27 cellular contexts compared by ENCODE assay signal in the genomic region with DNA sequence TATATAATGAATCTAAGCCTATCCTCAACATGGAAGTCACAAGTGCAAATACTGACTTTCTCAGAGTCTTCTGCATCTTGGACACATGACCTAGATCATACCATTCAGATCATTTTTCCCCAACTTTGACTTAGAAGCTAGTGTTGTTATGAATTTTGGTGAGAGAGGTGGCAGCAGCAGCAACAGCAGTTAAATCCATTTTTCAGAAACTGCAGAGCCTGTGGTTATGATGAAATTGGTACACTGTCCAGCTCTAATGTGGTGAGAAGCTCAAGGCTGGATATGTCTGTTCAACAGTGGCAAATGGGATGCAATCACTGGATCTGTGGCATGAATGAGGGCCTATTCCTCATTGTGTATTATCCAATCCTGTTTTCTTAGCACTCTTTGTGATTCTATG.
DNase-seq lines count a peak whose midpoint lies in the region; ATAC-seq, FAIRE-seq and TF ChIP-seq lines count a peak whose summit lies in the region.
"Had no signal": no experiment of that assay in that cellular context is flagged by ENCODE, and none has a peak within 500 bp of the region (broad histone marks: within the 10 kb centered on the region; RNA-seq: fewer than 3 reads in every experiment).

No MANE protein-coding gene starts in this region.

- CTCF ChIA-PET in activated CD4-positive, alpha-beta T cell treated with anti-CD3 and anti-CD28 coated beads, Interleukin-2, amount 10 ng/mL, durations not matched to agents 7 days and 5 days (lab: Charles Lee), result interaction anchor here (0.8 to 5.1 kb wide), 15 partner anchors 11 to 279 kb away, joined by 3 to 29 read pairs (median 4); no protein-coding TSS in a partner anchor

- intact Hi-C loops in activated T-helper 2 cell treated with anti-CD3 and anti-CD28 coated beads, Interferon-gamma antibody, Interleukin-2, Interleukin-4, amounts not matched to agents 10 μg/mL and 5 μg/mL and 100 μg/mL, durations not matched to agents 14 hours and 24 hours and 36 hours (cut with micrococcal nuclease), result loop anchor here (5.0 to 10.0 kb wide), 2 partner anchors 42 to 1220 kb away; partner anchors contain the start of gene EFHB
- intact Hi-C loops in natural killer cell (cut with micrococcal nuclease), result no loop called here

- H3K27me3 Mint-ChIP-seq in activated CD4-positive, alpha-beta T cell treated with anti-CD3 and anti-CD28 coated beads, Interleukin-2, amount 10 ng/mL, durations not matched to agents 7 days and 5 days, result no peaks in the 10 kb centered on the region
- H3K27me3 Mint-ChIP-seq in activated T-helper 2 cell treated with anti-CD3 and anti-CD28 coated beads, Interferon-gamma antibody, Interleukin-2, Interleukin-4, amounts not matched to agents 10 μg/mL and 5 μg/mL and 100 μg/mL, durations not matched to agents 14 hours and 24 hours and 36 hours (ENCODE audit: low read depth), result no peaks in the 10 kb centered on the region
- no peaks in the 10 kb centered on the region for H3K27me3 Mint-ChIP-seq in natural killer cell (ENCODE audit: low read depth in 2 of 2)

- H3K9me3 Mint-ChIP-seq in activated CD4-positive, alpha-beta T cell treated with anti-CD3 and anti-CD28 coated beads, Interleukin-2, amount 10 ng/mL, durations not matched to agents 7 days and 5 days, result peaks cover 32% of the 10 kb centered on the region
- peaks cover 22% of the 10 kb centered on the region for H3K9me3 Mint-ChIP-seq in activated T-helper 2 cell treated with anti-CD3 and anti-CD28 coated beads, Interferon-gamma antibody, Interleukin-2, Interleukin-4, amounts not matched to agents 10 μg/mL and 5 μg/mL and 100 μg/mL, durations not matched to agents 14 hours and 24 hours and 36 hours
- H3K9me3 Mint-ChIP-seq in natural killer cell, result peaks cover 5 to 6% of the 10 kb centered on the region in 2 donors

- H3K4me3 Mint-ChIP-seq in activated CD4-positive, alpha-beta T cell treated with anti-CD3 and anti-CD28 coated beads, Interleukin-2, amount 10 ng/mL, durations not matched to agents 7 days and 5 days, result no peak overlapping the region
- peak overlapping the region; percentile 5 for H3K4me3 Mint-ChIP-seq in activated T-helper 2 cell treated with anti-CD3 and anti-CD28 coated beads, Interferon-gamma antibody, Interleukin-2, Interleukin-4, amounts not matched to agents 10 μg/mL and 5 μg/mL and 100 μg/mL, durations not matched to agents 14 hours and 24 hours and 36 hours (ENCODE audit: low read depth)
- H3K4me3 Mint-ChIP-seq in natural killer cell, result peak overlapping the region; percentile 59
- H3K4me3 Mint-ChIP-seq: brain, CD14-positive monocyte had no signal

- POLR2A ChIA-PET in activated CD4-positive, alpha-beta T cell treated with anti-CD3 and anti-CD28 coated beads, Interleukin-2, amount 10 ng/mL, durations not matched to agents 7 days and 5 days (lab: Charles Lee), result interaction anchor here (1.4 kb wide), 1 partner anchor 10 kb away, joined by 3 read pairs; no protein-coding TSS in a partner anchor

- no peaks in the 10 kb centered on the region for H3K36me3 ChIP-seq in upper lobe of left lung

- H3K9me3 ChIP-seq in upper lobe of left lung, result no peaks in the 10 kb centered on the region
- H3K9me3 ChIP-seq: psoas muscle, SK-N-SH had no signal

- peak; percentile 33 for FAIRE-seq in GM12891 (lab: Jason Lieb, UNC)
- FAIRE-seq: D721Med, frontal cortex had no signal

- no peak overlapping the region for H3K4me3 ChIP-seq in upper lobe of left lung
- H3K4me3 ChIP-seq: dorsolateral prefrontal cortex, GM23248, PC-9, psoas muscle had no signal

- no peak overlapping the region for H3K27ac ChIP-seq in upper lobe of left lung
- H3K27ac ChIP-seq: dorsolateral prefrontal cortex, GM23248, PC-9, psoas muscle had no signal

- no peaks in the 10 kb centered on the region for H3K27me3 ChIP-seq in upper lobe of left lung
- H3K27me3 ChIP-seq: dorsolateral prefrontal cortex had no signal

- H3K36me3 Mint-ChIP-seq in activated CD4-positive, alpha-beta T cell treated with anti-CD3 and anti-CD28 coated beads, Interleukin-2, amount 10 ng/mL, durations not matched to agents 7 days and 5 days (ENCODE audit: low read depth), result peaks cover 51% of the 10 kb centered on the region
- H3K36me3 Mint-ChIP-seq in activated T-helper 2 cell treated with anti-CD3 and anti-CD28 coated beads, Interferon-gamma antibody, Interleukin-2, Interleukin-4, amounts not matched to agents 10 μg/mL and 5 μg/mL and 100 μg/mL, durations not matched to agents 14 hours and 24 hours and 36 hours (ENCODE audit: low read depth), result peaks cover 39% of the 10 kb centered on the region
- peaks cover 21% of the 10 kb centered on the region for H3K36me3 Mint-ChIP-seq in natural killer cell
- H3K36me3 Mint-ChIP-seq: brain, CD14-positive monocyte had no signal

- TF ChIP-seq CTCF in natural killer cell (IDR thresholded peaks at IDR 0.05), result no peak
- TF ChIP-seq CTCF in upper lobe of left lung (IDR thresholded peaks at IDR 0.05), result no peak

- DNase-seq in activated CD4-positive, alpha-beta T cell treated with anti-CD3 and anti-CD28 coated beads, Interleukin-2, amount 10 ng/mL, durations not matched to agents 7 days and 5 days, result no peak
- no peak for DNase-seq in activated CD4-positive, alpha-beta T cell treated with anti-CD3 and anti-CD28 coated beads for 4 hours
- no peak for DNase-seq in GM12891 (ENCODE audit: insufficient read length, low spot score)
- DNase-seq in activated T-helper 2 cell treated with anti-CD3 and anti-CD28 coated beads, Interferon-gamma antibody, Interleukin-2, Interleukin-4, amounts not matched to agents 10 μg/mL and 5 μg/mL and 100 μg/mL, durations not matched to agents 14 hours and 24 hours and 36 hours (ENCODE audit: low spot score), result no peak
- DNase-seq in natural killer cell, result no peak
- DNase-seq in ecto neural progenitor cell (ENCODE audit: low spot score), result no peak
- no peak for DNase-seq in upper lobe of left lung
- DNase-seq: amniotic stem cell; cerebellar nuclear complex; dorsolateral prefrontal cortex; GM23248; kidney glomerular epithelial cell; NCI-H1417 treated with DMSO at 0.1 percent for 48 hours; NCI-H2081; NCI-H526 treated with DMSO at 0.1 percent for 48 hours; nucleus accumbens; PC-9; psoas muscle; SK-N-SH; stimulated activated CD4-positive, alpha-beta T cell treated with anti-CD3 and anti-CD28 coated beads, Interleukin-2, amount 100 ng/mL, for 48 hours had no signal

- no peak for TF ChIP-seq POLR2A in GM12891 (IDR thresholded peaks at IDR 0.05; ENCODE audit: low read depth, low read length)
- TF ChIP-seq POLR2A in upper lobe of left lung (IDR thresholded peaks at IDR 0.05), result no peak

- no peak for TF ChIP-seq EP300 in upper lobe of left lung (IDR thresholded peaks at IDR 0.05)

- peak overlapping the region; percentile 96 for H3K27ac Mint-ChIP-seq in activated CD4-positive, alpha-beta T cell treated with anti-CD3 and anti-CD28 coated beads, Interleukin-2, amount 10 ng/mL, durations not matched to agents 7 days and 5 days
- H3K27ac Mint-ChIP-seq in activated T-helper 2 cell treated with anti-CD3 and anti-CD28 coated beads, Interferon-gamma antibody, Interleukin-2, Interleukin-4, amounts not matched to agents 10 μg/mL and 5 μg/mL and 100 μg/mL, durations not matched to agents 14 hours and 24 hours and 36 hours, result peak overlapping the region; percentile 98
- H3K27ac Mint-ChIP-seq in natural killer cell, result peak overlapping the region; percentile 77 to 79
- H3K27ac Mint-ChIP-seq: brain, CD14-positive monocyte had no signal

- peaks cover 75% of the 10 kb centered on the region for H3K4me1 Mint-ChIP-seq in activated CD4-positive, alpha-beta T cell treated with anti-CD3 and anti-CD28 coated beads, Interleukin-2, amount 10 ng/mL, durations not matched to agents 7 days and 5 days
- peaks cover 70% of the 10 kb centered on the region for H3K4me1 Mint-ChIP-seq in activated T-helper 2 cell treated with anti-CD3 and anti-CD28 coated beads, Interferon-gamma antibody, Interleukin-2, Interleukin-4, amounts not matched to agents 10 μg/mL and 5 μg/mL and 100 μg/mL, durations not matched to agents 14 hours and 24 hours and 36 hours (ENCODE audit: low read depth)
- peaks cover 63 to 65% of the 10 kb centered on the region in 2 donors for H3K4me1 Mint-ChIP-seq in natural killer cell
- H3K4me1 Mint-ChIP-seq: brain had no signal

- ATAC-seq in natural killer cell (no peak), GM19023 (IDR thresholded peaks at IDR 0.05; ENCODE audit: unreplicated experiment) (no peak), upper lobe of left lung (ENCODE audit: low FRiP score in 2 of 2) (no peak)
- ATAC-seq: activated CD4-positive, CD25-positive, alpha-beta regulatory T cell treated with anti-CD3 and anti-CD28 coated beads, Interleukin-2, amount 50 U/mL, for 24 hours; psoas muscle; sciatic nerve had no signal

- no peaks in the 10 kb centered on the region for H3K4me1 ChIP-seq in upper lobe of left lung
- H3K4me1 ChIP-seq: psoas muscle had no signal

TF ChIP-seq in GM12891, 5 proteins besides CTCF, POLR2A, EP300 and RAD21:
- TF ChIP-seq POLR2AphosphoS5 (IDR thresholded peaks at IDR 0.05; ENCODE audit: low read depth, low read length) (no peak), PAX5 (IDR thresholded peaks at IDR 0.05; ENCODE audit: insufficient read depth, low read length, severe bottlenecking) (no peak), POU2F2 (IDR thresholded peaks at IDR 0.05; ENCODE audit: low read depth, low read length) (no peak), TAF1 (IDR thresholded peaks at IDR 0.05; ENCODE audit: low read depth, low read length) (no peak), SPI1 (IDR thresholded peaks at IDR 0.05; ENCODE audit: low read depth, low read length) (no peak)
